11 cellular contexts compared by ENCODE assay signal in the genomic region with DNA sequence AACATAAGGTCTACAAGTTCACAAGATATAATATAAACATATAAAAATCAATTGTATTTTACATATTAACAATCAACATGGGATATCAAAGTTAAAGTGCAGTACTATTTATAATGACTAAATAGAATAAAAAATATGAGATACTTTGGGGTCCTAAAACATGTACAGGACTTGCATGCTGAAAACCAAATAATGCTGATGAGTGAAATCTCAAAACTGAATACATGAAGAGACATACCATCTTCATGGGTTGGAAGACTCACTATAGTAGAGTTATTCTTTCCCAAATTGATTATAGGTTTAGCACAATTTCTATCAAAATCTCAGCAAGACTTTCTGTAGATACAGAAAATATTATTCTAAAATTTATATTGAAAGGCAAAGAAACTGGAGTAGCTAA.
"Had no signal": no experiment of that assay in that cellular context is flagged by ENCODE, and none has a peak within 500 bp of the region (broad histone marks: within the 10 kb centered on the region; RNA-seq: fewer than 3 reads in every experiment).

No MANE protein-coding gene starts in this region.

- H3K9ac ChIP-seq: GM23248 had no signal

- DNase-seq: GM23248, GOT3, H7, H9, HCEC 1CT, HFFc6 had no signal

- H3K36me3 ChIP-seq: HAP-1 had no signal

- H3K9me3 ChIP-seq: HAP-1 had no signal

- ATAC-seq: GM23338, HCT116 had no signal

- H3K4me2 ChIP-seq: GM23338 had no signal

- H3K27ac ChIP-seq: GM23248 had no signal

- H3K4me1 ChIP-seq: HAP-1 had no signal

- FAIRE-seq: H1, H54 had no signal

- H2AFZ ChIP-seq: GM23248, GM23338 had no signal

- H3K4me3 ChIP-seq: GM23248, GM23338, HAP-1 had no signal
